In genomic region chr7:144670251-144670650, GRCh38 we compare ENCODE assay signal across 11 cellular contexts.
DNase-seq lines count a peak whose midpoint lies in the region; ATAC-seq and TF ChIP-seq lines count a peak whose summit lies in the region.
"Had no signal": no experiment of that assay in that cellular context is flagged by ENCODE, and none has a peak within 500 bp of the region (broad histone marks: within the 10 kb centered on the region; RNA-seq: fewer than 3 reads in every experiment).

No MANE protein-coding gene starts in this region.

- DNase-seq in WERI-Rb-1 = no peak
- DNase-seq in mesothelial cell of epicardium (ENCODE audit: low spot score in 2 of 2, unreplicated experiment in 2 of 2) = no peak
- DNase-seq in suprapubic skin (ENCODE audit: low spot score in 2 of 2) = no peak
- no peak for DNase-seq in NCI-H1436 treated with DMSO at 0.1 percent for 48 hours (lab: John Stamatoyannopoulos, UW)
- DNase-seq in gastrocnemius medialis = no peak
- no peak for DNase-seq in LoVo (ENCODE audit: low spot score)
- DNase-seq: activated CD4-positive, alpha-beta T cell treated with anti-CD3 and anti-CD28 coated beads for 36 hours; NCI-H187 had no signal

- H3K4me3 ChIP-seq in DOHH2 (ENCODE audit: low read length) (no peak overlapping the region), WERI-Rb-1 (ENCODE audit: low read depth, low read length) (peak overlapping the region; percentile 10; the same call in 1 of the 2 replicates), suprapubic skin (no peak overlapping the region), gastrocnemius medialis (no peak overlapping the region)

- no peak for TF ChIP-seq POLR2A in suprapubic skin (IDR thresholded peaks at IDR 0.05)
- no peak for TF ChIP-seq POLR2A in gastrocnemius medialis (IDR thresholded peaks at IDR 0.05)

- 8% methylated on average over 3 of the region's 3 CpGs for WGBS in suprapubic skin

- no peaks in the 10 kb centered on the region for H3K79me2 ChIP-seq in DOHH2 (ENCODE audit: control insufficient read depth, low read length)

- H3K27ac ChIP-seq in DOHH2 (ENCODE audit: low read depth, low read length) (no peak overlapping the region), WERI-Rb-1 (peak overlapping the region; percentile 6), suprapubic skin (no peak overlapping the region), gastrocnemius medialis (no peak overlapping the region)

- no peak for TF ChIP-seq EP300 in suprapubic skin (IDR thresholded peaks at IDR 0.05)

- H4K20me1 ChIP-seq in DOHH2 (ENCODE audit: control insufficient read depth, insufficient read depth, low read depth, low read length) = no peaks in the 10 kb centered on the region

- H3K9me2 ChIP-seq in DOHH2 (replicated peaks; ENCODE audit: control insufficient read depth, low read length) = no peaks in the 10 kb centered on the region

- ATAC-seq in gastrocnemius medialis = no peak
- ATAC-seq: activated CD4-positive, alpha-beta T cell treated with anti-CD3 and anti-CD28 coated beads for 36 hours; left lobe of liver had no signal

- peaks cover 21% of the 10 kb centered on the region for H3K4me1 Mint-ChIP-seq in mesothelial cell of epicardium
- H3K4me1 Mint-ChIP-seq: activated CD4-positive, alpha-beta T cell treated with anti-CD3 and anti-CD28 coated beads for 36 hours had no signal

- H3K9me3 Mint-ChIP-seq in mesothelial cell of epicardium = no peaks in the 10 kb centered on the region

- H3K36me3 Mint-ChIP-seq in mesothelial cell of epicardium = no peaks in the 10 kb centered on the region

- H3K9me3 ChIP-seq in DOHH2 (ENCODE audit: control insufficient read depth, insufficient read depth, low read length) (no peaks in the 10 kb centered on the region), WERI-Rb-1 (ENCODE audit: severe bottlenecking) (no peaks in the 10 kb centered on the region), suprapubic skin (no peaks in the 10 kb centered on the region), gastrocnemius medialis (no peaks in the 10 kb centered on the region)

- H3F3A ChIP-seq in DOHH2 (ENCODE audit: control insufficient read depth, insufficient read depth) = no peaks in the 10 kb centered on the region

- in situ Hi-C loops in gastrocnemius medialis (cut with MboI; ENCODE audit: low sequenced_read_pairs in 4 of 4) = no loop called here

- no peak overlapping the region for H3K4me2 ChIP-seq in DOHH2 (ENCODE audit: low read length)

- H3K4me1 ChIP-seq in DOHH2 (ENCODE audit: control insufficient read depth, low read length) (no peaks in the 10 kb centered on the region), suprapubic skin (peaks cover 13% of the 10 kb centered on the region), gastrocnemius medialis (no peaks in the 10 kb centered on the region)

- peak overlapping the region; percentile 6 for H3K27ac Mint-ChIP-seq in mesothelial cell of epicardium
- H3K27ac Mint-ChIP-seq: activated CD4-positive, alpha-beta T cell treated with anti-CD3 and anti-CD28 coated beads for 36 hours had no signal

- no peaks in the 10 kb centered on the region for H3K27me3 Mint-ChIP-seq in mesothelial cell of epicardium (ENCODE audit: low read depth)
- H3K27me3 Mint-ChIP-seq: activated CD4-positive, alpha-beta T cell treated with anti-CD3 and anti-CD28 coated beads for 36 hours had no signal

- TF ChIP-seq CTCF in DOHH2 (IDR thresholded peaks at IDR 0.05; ENCODE audit: low read depth, low read length, poor library complexity, severe bottlenecking) = peak; percentile 54
- peak; percentile 50 for TF ChIP-seq CTCF in LNCAP (IDR thresholded peaks at IDR 0.05)
- TF ChIP-seq CTCF in WERI-Rb-1 (IDR thresholded peaks at IDR 0.05; ENCODE audit: low read depth, low read length) = no peak
- peak; percentile 41 for TF ChIP-seq CTCF in mesothelial cell of epicardium (IDR thresholded peaks at IDR 0.05; ENCODE audit: unreplicated experiment)
- TF ChIP-seq CTCF in suprapubic skin (IDR thresholded peaks at IDR 0.05) = no peak
- TF ChIP-seq CTCF in gastrocnemius medialis (IDR thresholded peaks at IDR 0.05 in 4 of 5, conservative IDR thresholded peaks at IDR 0.05 in 1 of 5) = no peak

- H3K4me3 Mint-ChIP-seq in mesothelial cell of epicardium = no peak overlapping the region
- H3K4me3 Mint-ChIP-seq: activated CD4-positive, alpha-beta T cell treated with anti-CD3 and anti-CD28 coated beads for 36 hours had no signal

- H3K27me3 ChIP-seq in DOHH2 (ENCODE audit: control insufficient read depth, low read length) = no peaks in the 10 kb centered on the region
- no peaks in the 10 kb centered on the region for H3K27me3 ChIP-seq in WERI-Rb-1 (ENCODE audit: insufficient read depth, low read depth, severe bottlenecking)
- H3K27me3 ChIP-seq in suprapubic skin = no peaks in the 10 kb centered on the region
- no peaks in the 10 kb centered on the region for H3K27me3 ChIP-seq in gastrocnemius medialis

- intact Hi-C loops in gastrocnemius medialis (cut with DNase I; ENCODE audit: low total_unique reads) = no loop called here

- H3K36me3 ChIP-seq in DOHH2 (ENCODE audit: control insufficient read depth, low read length) (no peaks in the 10 kb centered on the region), WERI-Rb-1 (no peaks in the 10 kb centered on the region), suprapubic skin (no peaks in the 10 kb centered on the region), gastrocnemius medialis (no peaks in the 10 kb centered on the region)

Comparison
In these comparisons a context has a peak if more than half of its experiments do, and no peak if none do; other contexts are left out.
1. CTCF ChIP-seq: peak in DOHH2 (single experiment), LNCAP (single experiment) and mesothelial cell of epicardium (single experiment); none in WERI-Rb-1 (single experiment), suprapubic skin (0 of 2) and gastrocnemius medialis (0 of 5).